Comparison of ENCODE assay signal across 1 cellular context in the genomic region with DNA sequence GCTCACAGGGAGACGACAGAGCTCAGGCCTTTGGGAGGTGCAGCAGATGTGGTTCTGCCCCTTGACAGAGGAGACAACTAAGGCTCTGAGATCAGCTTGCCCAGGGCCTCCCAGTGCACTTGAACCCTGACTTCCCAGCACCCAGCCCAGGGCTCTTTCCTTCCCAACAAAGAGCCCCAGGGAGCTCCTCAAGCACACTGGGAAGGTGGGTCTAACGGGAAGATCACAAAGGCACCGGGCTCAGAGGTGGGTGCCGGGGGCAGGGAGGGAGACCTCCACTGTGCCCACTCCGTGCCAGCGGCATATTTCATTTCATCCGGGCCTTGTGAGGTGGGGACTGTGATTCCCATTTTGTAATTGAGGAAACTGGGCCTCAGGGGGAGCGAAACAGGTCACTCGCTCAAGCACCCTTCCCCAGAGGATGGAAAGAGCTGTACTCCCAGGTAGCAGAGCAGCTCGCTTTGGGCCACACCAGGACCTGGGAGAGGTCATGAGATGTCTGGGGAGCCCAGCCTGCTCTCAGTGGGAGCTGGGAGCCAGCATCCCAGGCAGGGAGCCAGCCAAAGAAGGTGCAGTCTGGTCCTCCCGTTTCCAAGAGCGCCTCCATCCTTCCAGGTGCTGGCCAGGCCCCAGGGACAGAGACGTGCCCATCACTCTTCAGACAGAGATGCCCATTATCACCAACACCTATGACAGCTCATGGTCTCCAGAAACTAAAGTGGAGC.
TF ChIP-seq lines count a peak whose summit lies in the region.

No MANE protein-coding gene starts in this region.

TF ChIP-seq in H1, 55 proteins besides CTCF, POLR2A, EP300 and RAD21 (continued from another document):
- no peak for TF ChIP-seq GTF2F1 (IDR thresholded peaks at IDR 0.05; ENCODE audit: borderline replicate concordance, low read depth, low read length)
- no peak for TF ChIP-seq RBBP5 (IDR thresholded peaks at IDR 0.05; ENCODE audit: borderline replicate concordance, low read depth, low read length)
- no peak for TF ChIP-seq MAFK (IDR thresholded peaks at IDR 0.05; ENCODE audit: low read depth, low read length)
- no peak for TF ChIP-seq NRF1 (IDR thresholded peaks at IDR 0.05; ENCODE audit: low read depth, low read length)
